8 cellular contexts compared by ENCODE assay signal in genomic region chr1:212916395-212917133, GRCh38. TPM values are rescaled to one million over a fixed set of nuclear protein-coding genes. Genes with fewer than 3 reads are reported as not detected.
DNase-seq lines count a peak whose midpoint lies in the region; ATAC-seq and TF ChIP-seq lines count a peak whose summit lies in the region.

No MANE protein-coding gene starts in this region.

- no peaks in the 10 kb centered on the region for H3K9me2 ChIP-seq in Karpas-422 (replicated peaks; ENCODE audit: insufficient read depth, low read length)

- H3K79me2 ChIP-seq in Karpas-422 (ENCODE audit: low read length): no peaks in the 10 kb centered on the region

- H3K36me3 ChIP-seq in ascending aorta (no peaks in the 10 kb centered on the region), Karpas-422 (ENCODE audit: insufficient read depth, low read length) (no peaks in the 10 kb centered on the region)

- intact Hi-C loops in CD14-positive monocyte (cut with micrococcal nuclease) (no loop called here), ascending aorta (cut with DNase I) (no loop called here)

- no peaks in the 10 kb centered on the region for H3K36me3 Mint-ChIP-seq in CD14-positive monocyte
- H3K36me3 Mint-ChIP-seq in effector memory CD8-positive, alpha-beta T cell (ENCODE audit: insufficient read depth): no peaks in the 10 kb centered on the region

- TF ChIP-seq CTCF in CD14-positive monocyte (IDR thresholded peaks at IDR 0.05) (no peak), ascending aorta (IDR thresholded peaks at IDR 0.05) (no peak)

- H3K27ac ChIP-seq in ascending aorta (no peak overlapping the region), Karpas-422 (ENCODE audit: low read length) (no peak overlapping the region)

- H3K9ac ChIP-seq in Karpas-422 (ENCODE audit: low read length): no peak overlapping the region

- H2AFZ ChIP-seq in Karpas-422 (ENCODE audit: low read length): no peak overlapping the region

- no peak overlapping the region for H3K4me2 ChIP-seq in Karpas-422 (ENCODE audit: low read depth, low read length, poor library complexity, severe bottlenecking)

- DNase-seq in CD14-positive monocyte (ENCODE audit: low spot score) (no peak), KBM-7 (peak; percentile 68), middle frontal gyrus (ENCODE audit: extremely low spot score, low spot score) (peak; percentile 14), ascending aorta (ENCODE audit: low spot score in 2 of 2) (no peak), Karpas-422 (no peak), NCI-H1930 (lab: John Stamatoyannopoulos, UW) (no peak), T-helper 9 cell (no peak)
- DNase-seq in effector memory CD8-positive, alpha-beta T cell: no peak

- H4K20me1 ChIP-seq in Karpas-422 (ENCODE audit: insufficient read depth, low read depth, low read length): no peaks in the 10 kb centered on the region

- H3K27me3 ChIP-seq in ascending aorta: no peaks in the 10 kb centered on the region
- no peaks in the 10 kb centered on the region for H3K27me3 ChIP-seq in Karpas-422 (ENCODE audit: low read length)

- no peaks in the 10 kb centered on the region for H3K9me3 ChIP-seq in ascending aorta
- H3K9me3 ChIP-seq in Karpas-422 (ENCODE audit: low read length): no peaks in the 10 kb centered on the region

- in situ Hi-C loops in KBM-7 (cut with MboI; ENCODE audit: low pct_unique_long_range_greater_than_20kb, low sequenced_read_pairs): no loop called here

- peak overlapping the region; percentile 49 to 66 for H3K4me3 Mint-ChIP-seq in CD14-positive monocyte
- H3K4me3 Mint-ChIP-seq in effector memory CD8-positive, alpha-beta T cell: no peak overlapping the region

- H3K4me1 Mint-ChIP-seq in CD14-positive monocyte: peaks cover 11% of the 10 kb centered on the region
- H3K4me1 Mint-ChIP-seq in effector memory CD8-positive, alpha-beta T cell (ENCODE audit: low read depth in 2 of 2): peaks cover 6% of the 10 kb centered on the region in 2 donors

- H3K4me3 ChIP-seq in ascending aorta (peak overlapping the region in 1 of 2 donors; percentile 24), Karpas-422 (ENCODE audit: low read length) (no peak overlapping the region)

- peaks cover 8 to 12% (median 11%) of the 10 kb centered on the region in 3 donors for H3K27me3 Mint-ChIP-seq in CD14-positive monocyte (ENCODE audit: low read depth in 3 of 3)
- peaks cover 41 to 81% of the 10 kb centered on the region in 2 donors for H3K27me3 Mint-ChIP-seq in effector memory CD8-positive, alpha-beta T cell

- no peaks in the 10 kb centered on the region for H3K9me3 Mint-ChIP-seq in CD14-positive monocyte
- H3K9me3 Mint-ChIP-seq in effector memory CD8-positive, alpha-beta T cell: no peaks in the 10 kb centered on the region

- peak overlapping the region in 2 of 7 donors; percentile 61 to 76 for H3K27ac Mint-ChIP-seq in CD14-positive monocyte
- no peak overlapping the region for H3K27ac Mint-ChIP-seq in effector memory CD8-positive, alpha-beta T cell

- ATAC-seq in effector memory CD8-positive, alpha-beta T cell (replicated peaks): peak; percentile 21

- H3K4me1 ChIP-seq in ascending aorta (no peaks in the 10 kb centered on the region), Karpas-422 (ENCODE audit: low read length) (peaks cover 7% of the 10 kb centered on the region)

RNA-seq across cellular contexts. Expression of gene VASH2, which starts 33.8 kb away (rescaled TPM):
- polyA plus RNA-seq in CD14-positive monocyte: not detected
- total RNA-seq in ascending aorta: 0.11 TPM
- not detected in 2 replicates for total RNA-seq in Karpas-422 (2014; rRNA removed; shearing (Covaris generic); ENCODE audit: low replicate concordance)

RNA-seq across cellular contexts. Expression of gene FLVCR1, which starts 58.5 kb away (rescaled TPM):
- polyA plus RNA-seq in CD14-positive monocyte: 1 to 10 TPM; 1.8 to 2.8 TPM
- total RNA-seq in ascending aorta: 5.7 TPM
- 13.0 and 32.8 TPM in 2 replicates for total RNA-seq in Karpas-422 (2014; rRNA removed; shearing (Covaris generic); ENCODE audit: low replicate concordance)

Comparison
In these comparisons a context has a peak if more than half of its experiments do, and no peak if none do; other contexts are left out.
1. DNase-seq: peak in KBM-7 (single experiment) and middle frontal gyrus (single experiment); none in CD14-positive monocyte (single experiment), effector memory CD8-positive, alpha-beta T cell (0 of 3), ascending aorta (0 of 2), Karpas-422 (single experiment), NCI-H1930 (0 of 2) and T-helper 9 cell (single experiment).
2. H3K4me3 Mint-ChIP-seq: peak in CD14-positive monocyte (2 of 2); none in effector memory CD8-positive, alpha-beta T cell (0 of 2).